8 cellular contexts compared by ENCODE assay signal in genomic region chr21:7744406-7745099, GRCh38.
DNase-seq lines count a peak whose midpoint lies in the region; ATAC-seq, FAIRE-seq and TF ChIP-seq lines count a peak whose summit lies in the region.
"Not testable (repeated sequence)": the region's sequence is repeated elsewhere in the genome, so short reads cannot be mapped to it uniquely, and the experiment has no call there.

No MANE protein-coding gene starts in this region.

- not testable (repeated sequence) for H3K27me3 Mint-ChIP-seq in effector memory CD8-positive, alpha-beta T cell; naive thymus-derived CD8-positive, alpha-beta T cell

- intact Hi-C loops in Panc1 (cut with micrococcal nuclease; ENCODE audit: unreplicated experiment) = not testable (repeated sequence)

- not testable (repeated sequence) for H3K4me1 ChIP-seq in A549; Panc1 (ENCODE audit: control insufficient read depth, insufficient read depth, low read length)

- H3K36me3 Mint-ChIP-seq in effector memory CD8-positive, alpha-beta T cell (ENCODE audit: insufficient read depth); naive thymus-derived CD8-positive, alpha-beta T cell: not testable (repeated sequence)

- not testable (repeated sequence) for TF ChIP-seq EP300 in A549 (IDR thresholded peaks at IDR 0.05)

- TF ChIP-seq CTCF in A549 (IDR thresholded peaks at IDR 0.05); Panc1 (IDR thresholded peaks at IDR 0.05): not testable (repeated sequence)

- TF ChIP-seq POLR2A in A549 (IDR thresholded peaks at IDR 0.05; ENCODE audit: low read length) = not testable (repeated sequence)

- not testable (repeated sequence) for H3K36me3 ChIP-seq in Panc1 (ENCODE audit: control insufficient read depth, insufficient read depth, low read length)

- in situ Hi-C loops in Panc1 (cut with HindIII; ENCODE audit: low pct_unique_long_range_greater_than_20kb, low sequenced_read_pairs) = not testable (repeated sequence)

- not testable (repeated sequence) for DNase-seq in A549 (ENCODE audit: low read depth in 1 of 2, low spot score in 1 of 2); Panc1 (ENCODE audit: low read depth, low spot score); effector memory CD8-positive, alpha-beta T cell; naive thymus-derived CD8-positive, alpha-beta T cell

- H3K9me3 ChIP-seq in A549; Panc1 (ENCODE audit: control insufficient read depth, insufficient read depth, low read depth, low read length): not testable (repeated sequence)

- not testable (repeated sequence) for H3K4me3 ChIP-seq in A549; Panc1 (ENCODE audit: low read depth in 2 of 2, low read length in 2 of 2)

- POLR2A ChIA-PET in A549 (lab: Yijun Ruan, JAX); Panc1 (lab: Charles Lee); naive thymus-derived CD8-positive, alpha-beta T cell (lab: Charles Lee): not testable (repeated sequence)

- not testable (repeated sequence) for H3K4me1 Mint-ChIP-seq in effector memory CD8-positive, alpha-beta T cell (ENCODE audit: low read depth in 2 of 2); naive thymus-derived CD8-positive, alpha-beta T cell

- H3K9me3 Mint-ChIP-seq in effector memory CD8-positive, alpha-beta T cell; naive thymus-derived CD8-positive, alpha-beta T cell: not testable (repeated sequence)

- TF ChIP-seq RAD21 in A549 (conservative IDR thresholded peaks at IDR 0.05 in 1 of 2, IDR thresholded peaks at IDR 0.05 in 1 of 2) = not testable (repeated sequence)

- no CpG with 5 or more reads among the region's 49 CpGs for WGBS in A549 (ENCODE audit: missing lambda C conversion rate)

- not testable (repeated sequence) for H3K27me3 ChIP-seq in Panc1 (ENCODE audit: control insufficient read depth, insufficient read depth, low read length)

- CTCF ChIA-PET in A549 (lab: Yijun Ruan, JAX); Panc1 (lab: Charles Lee): not testable (repeated sequence)

- H3K27ac ChIP-seq in A549; Panc1 (ENCODE audit: low read length): not testable (repeated sequence)

- H3K4me3 Mint-ChIP-seq in effector memory CD8-positive, alpha-beta T cell; naive thymus-derived CD8-positive, alpha-beta T cell: not testable (repeated sequence)

- ATAC-seq in A549 (peak; percentile 100), GM18909 (IDR thresholded peaks at IDR 0.05; ENCODE audit: poor library complexity, unreplicated experiment) (peak; percentile 90), GM21447 (IDR thresholded peaks at IDR 0.05; ENCODE audit: unreplicated experiment) (peak; percentile 97), HG02798 (IDR thresholded peaks at IDR 0.05; ENCODE audit: poor library complexity, unreplicated experiment) (peak; percentile 99), HG03139 (IDR thresholded peaks at IDR 0.05; ENCODE audit: unreplicated experiment) (peak; percentile 88), Panc1 (peak; percentile 100)
- ATAC-seq in effector memory CD8-positive, alpha-beta T cell (replicated peaks) = peak; percentile 97
- peak; percentile 96 to 97 for ATAC-seq in naive thymus-derived CD8-positive, alpha-beta T cell

- not testable (repeated sequence) for H3K4me2 ChIP-seq in A549

- H3K27ac Mint-ChIP-seq in effector memory CD8-positive, alpha-beta T cell; naive thymus-derived CD8-positive, alpha-beta T cell: not testable (repeated sequence)

- BruUV-seq in Panc1 (replicated peaks; lab: Mats Ljungman, UMichigan) = not testable (repeated sequence)

- FAIRE-seq in A549 (lab: Jason Lieb, UNC) = not testable (repeated sequence)
